In genomic region chr11:122902951-122903350, GRCh38 we compare ENCODE assay signal across 28 cellular contexts.
"Had no signal": no experiment of that assay in that cellular context is flagged by ENCODE, and none has a peak within 500 bp of the region (broad histone marks: within the 10 kb centered on the region; RNA-seq: fewer than 3 reads in every experiment).

No MANE protein-coding gene starts in this region.

- H3K4me3 Mint-ChIP-seq: activated CD4-positive, alpha-beta memory T cell treated with anti-CD3 and anti-CD28 coated beads, Interleukin-2, amount 10 ng/mL, durations not matched to agents 7 days and 5 days; activated CD4-positive, alpha-beta T cell treated with anti-CD3 and anti-CD28 coated beads, Interleukin-2, amount 10 ng/mL, durations not matched to agents 7 days and 5 days; activated naive CD4-positive, alpha-beta T cell treated with anti-CD3 and anti-CD28 coated beads, Interleukin-2, amount 10 ng/mL, durations not matched to agents 7 days and 5 days; activated T-cell treated with anti-CD3 and anti-CD28 coated beads, Interleukin-2, amount 50 U/mL, for 24 hours; activated T-cell treated with anti-CD3 and anti-CD28 coated beads, Interleukin-2, amount 50 U/mL, for 72 hours; brain; central memory CD8-positive, alpha-beta T cell; effector memory CD8-positive, alpha-beta T cell; WTC11 had no signal

- H3K9me3 ChIP-seq: esophagus muscularis mucosa, gastroesophageal sphincter had no signal

- H3K4me3 ChIP-seq: esophagus muscularis mucosa, gastroesophageal sphincter had no signal

- H3K27ac Mint-ChIP-seq: activated CD4-positive, alpha-beta memory T cell treated with anti-CD3 and anti-CD28 coated beads, Interleukin-2, amount 10 ng/mL, durations not matched to agents 7 days and 5 days; activated CD4-positive, alpha-beta T cell treated with anti-CD3 and anti-CD28 coated beads, Interleukin-2, amount 10 ng/mL, durations not matched to agents 7 days and 5 days; activated naive CD4-positive, alpha-beta T cell treated with anti-CD3 and anti-CD28 coated beads, Interleukin-2, amount 10 ng/mL, durations not matched to agents 7 days and 5 days; activated naive CD4-positive, alpha-beta T cell treated with anti-CD3 and anti-CD28 coated beads, Interleukin-2, amount 50 U/mL, for 72 hours; activated T-cell treated with anti-CD3 and anti-CD28 coated beads, Interleukin-2, amount 50 U/mL, for 24 hours; activated T-cell treated with anti-CD3 and anti-CD28 coated beads, Interleukin-2, amount 50 U/mL, for 72 hours; brain; effector memory CD8-positive, alpha-beta T cell; WTC11 had no signal

- H3K27me3 ChIP-seq: esophagus muscularis mucosa, gastroesophageal sphincter had no signal

- H3K4me1 Mint-ChIP-seq: activated naive CD4-positive, alpha-beta T cell treated with anti-CD3 and anti-CD28 coated beads, Interleukin-2, amount 10 ng/mL, durations not matched to agents 7 days and 5 days had no signal

- H3K9me3 Mint-ChIP-seq: activated CD4-positive, alpha-beta memory T cell treated with anti-CD3 and anti-CD28 coated beads, Interleukin-2, amount 10 ng/mL, durations not matched to agents 7 days and 5 days; activated CD4-positive, alpha-beta T cell treated with anti-CD3 and anti-CD28 coated beads, Interleukin-2, amount 10 ng/mL, durations not matched to agents 7 days and 5 days; activated naive CD4-positive, alpha-beta T cell treated with anti-CD3 and anti-CD28 coated beads, Interleukin-2, amount 10 ng/mL, durations not matched to agents 7 days and 5 days; activated naive CD4-positive, alpha-beta T cell treated with anti-CD3 and anti-CD28 coated beads, Interleukin-2, amount 50 U/mL, for 72 hours; activated T-cell treated with anti-CD3 and anti-CD28 coated beads, Interleukin-2, amount 50 U/mL, for 24 hours; activated T-cell treated with anti-CD3 and anti-CD28 coated beads, Interleukin-2, amount 50 U/mL, for 72 hours; brain; central memory CD8-positive, alpha-beta T cell; effector memory CD8-positive, alpha-beta T cell; WTC11 had no signal

- DNase-seq: activated CD4-positive, alpha-beta memory T cell treated with anti-CD3 and anti-CD28 coated beads, Interleukin-2, amount 10 ng/mL, durations not matched to agents 7 days and 5 days; activated CD4-positive, alpha-beta T cell treated with anti-CD3 and anti-CD28 coated beads for 1 hour; activated CD4-positive, alpha-beta T cell treated with anti-CD3 and anti-CD28 coated beads for 4 hours; activated CD4-positive, alpha-beta T cell treated with anti-CD3 and anti-CD28 coated beads, Interleukin-2, amount 10 ng/mL, durations not matched to agents 7 days and 5 days; activated CD4-positive, alpha-beta T cell treated with anti-CD3 and anti-CD28 coated beads, Interleukin-2, amount 50 U/mL, for 4 hours; activated CD8-positive, alpha-beta memory T cell treated with anti-CD3 and anti-CD28 coated beads, Interleukin-2, amount 50 U/mL, for 48 hours; activated gamma-delta T cell; activated naive CD4-positive, alpha-beta T cell; activated naive CD4-positive, alpha-beta T cell treated with anti-CD3 and anti-CD28 coated beads, Interleukin-2, amount 10 ng/mL, durations not matched to agents 7 days and 5 days; activated T-cell treated with anti-CD3 and anti-CD28 coated beads for 4 hours; activated T-cell treated with anti-CD3 and anti-CD28 coated beads, Interleukin-2, amount 50 U/mL, for 24 hours; activated T-cell treated with anti-CD3 and anti-CD28 coated beads, Interleukin-2, amount 50 U/mL, for 72 hours; amygdala; aorta; cortex of kidney; effector CD4-positive, alpha-beta T cell; effector memory CD8-positive, alpha-beta T cell; erythroblast; foreskin melanocyte; T-helper 2 cell had no signal

- H3K27me3 Mint-ChIP-seq: activated CD4-positive, alpha-beta memory T cell treated with anti-CD3 and anti-CD28 coated beads, Interleukin-2, amount 10 ng/mL, durations not matched to agents 7 days and 5 days; activated CD4-positive, alpha-beta T cell treated with anti-CD3 and anti-CD28 coated beads, Interleukin-2, amount 10 ng/mL, durations not matched to agents 7 days and 5 days; activated naive CD4-positive, alpha-beta T cell treated with anti-CD3 and anti-CD28 coated beads, Interleukin-2, amount 10 ng/mL, durations not matched to agents 7 days and 5 days; activated T-cell treated with anti-CD3 and anti-CD28 coated beads, Interleukin-2, amount 50 U/mL, for 24 hours; brain; central memory CD8-positive, alpha-beta T cell; effector memory CD8-positive, alpha-beta T cell had no signal

- ATAC-seq: activated naive CD4-positive, alpha-beta T cell treated with anti-CD3 and anti-CD28 coated beads, Interleukin-2, amount 50 U/mL, for 72 hours; activated T-cell treated with anti-CD3 and anti-CD28 coated beads, Interleukin-2, amount 50 U/mL, for 72 hours; effector memory CD8-positive, alpha-beta T cell; gastroesophageal sphincter; WTC11 had no signal

- H3K27ac ChIP-seq: esophagus muscularis mucosa, gastroesophageal sphincter had no signal

- H3K4me1 ChIP-seq: esophagus muscularis mucosa, gastroesophageal sphincter had no signal

- H3K36me3 Mint-ChIP-seq: activated naive CD4-positive, alpha-beta T cell treated with anti-CD3 and anti-CD28 coated beads, Interleukin-2, amount 10 ng/mL, durations not matched to agents 7 days and 5 days; activated naive CD4-positive, alpha-beta T cell treated with anti-CD3 and anti-CD28 coated beads, Interleukin-2, amount 50 U/mL, for 72 hours; WTC11 had no signal

- FAIRE-seq: bronchial epithelial cell, colon had no signal
